ENCODE assay signal across 25 cellular contexts in genomic region chrX:97854071-97854470, GRCh38.
DNase-seq lines count a peak whose midpoint lies in the region; ATAC-seq, FAIRE-seq and TF ChIP-seq lines count a peak whose summit lies in the region.
"Had no signal": no experiment of that assay in that cellular context is flagged by ENCODE, and none has a peak within 500 bp of the region (broad histone marks: within the 10 kb centered on the region; RNA-seq: fewer than 3 reads in every experiment).

No MANE protein-coding gene starts in this region.

- no peak overlapping the region for H2BK120ac ChIP-seq in mesendoderm (ENCODE audit: low read depth, low read length)

- H3K4me2 ChIP-seq in neural progenitor cell = no peak overlapping the region
- no peak overlapping the region for H3K4me2 ChIP-seq in mesendoderm (ENCODE audit: low read length)

- no peak overlapping the region for H3K23ac ChIP-seq in mesendoderm (ENCODE audit: low read length)

- H3K27me3 ChIP-seq in neural progenitor cell (no peaks in the 10 kb centered on the region), mesendoderm (ENCODE audit: insufficient read depth, low read length, poor library complexity) (no peaks in the 10 kb centered on the region)
- H3K27me3 ChIP-seq: Peyer's patch had no signal

- no peaks in the 10 kb centered on the region for H3K79me1 ChIP-seq in mesendoderm (ENCODE audit: low read length)

- H3K79me2 ChIP-seq in neural progenitor cell (ENCODE audit: low read depth) (no peaks in the 10 kb centered on the region), mesendoderm (ENCODE audit: control insufficient read depth, insufficient read depth, low read length) (no peaks in the 10 kb centered on the region)

- H2BK15ac ChIP-seq in mesendoderm (replicated peaks; ENCODE audit: low read depth) = no peak overlapping the region

- H3K27ac Mint-ChIP-seq in neural progenitor cell = no peak overlapping the region
- no peak overlapping the region for H3K27ac Mint-ChIP-seq in activated T-cell treated with anti-CD3 and anti-CD28 coated beads, Interleukin-2, amount 50 U/mL, for 24 hours
- H3K27ac Mint-ChIP-seq: B cell; CD4-positive, CD25-positive, alpha-beta regulatory T cell had no signal

- H4K20me1 ChIP-seq in neural progenitor cell (ENCODE audit: low read depth) = no peaks in the 10 kb centered on the region

- no peak overlapping the region for H2AK5ac ChIP-seq in mesendoderm (ENCODE audit: low read length)

- H3K9ac ChIP-seq in neural progenitor cell (no peak overlapping the region), mesendoderm (ENCODE audit: low read length) (no peak overlapping the region)

- H3K4me1 ChIP-seq in neural progenitor cell = no peaks in the 10 kb centered on the region
- no peaks in the 10 kb centered on the region for H3K4me1 ChIP-seq in mesendoderm (ENCODE audit: control insufficient read depth, low read depth, low read length)
- H3K4me1 ChIP-seq: Caco-2, Peyer's patch had no signal

- H3K27ac ChIP-seq in neural progenitor cell (no peak overlapping the region), mesendoderm (ENCODE audit: low read depth, low read length) (no peak overlapping the region)
- H3K27ac ChIP-seq: 22Rv1, Peyer's patch had no signal

- no peaks in the 10 kb centered on the region for H3F3A ChIP-seq in neural progenitor cell (ENCODE audit: low read depth)

- no peak overlapping the region for H3K4me3 ChIP-seq in neural progenitor cell
- H3K4me3 ChIP-seq in mesendoderm (ENCODE audit: low read length) = no peak overlapping the region
- H3K4me3 ChIP-seq: GM12878, Peyer's patch had no signal

- H4K8ac ChIP-seq in mesendoderm (ENCODE audit: low read depth, low read length) = no peak overlapping the region

- no peak overlapping the region for H3K4me3 Mint-ChIP-seq in neural progenitor cell
- H3K4me3 Mint-ChIP-seq in activated T-cell treated with anti-CD3 and anti-CD28 coated beads, Interleukin-2, amount 50 U/mL, for 24 hours = no peak overlapping the region
- H3K4me3 Mint-ChIP-seq: B cell; CD4-positive, CD25-positive, alpha-beta regulatory T cell had no signal

- TF ChIP-seq CTCF in neural progenitor cell (IDR thresholded peaks at IDR 0.05) = no peak

- WGBS in mesendoderm (ENCODE audit: extremely low coverage, insufficient coverage, low lambda C conversion rate) = no CpG with 5 or more reads among the region's 2 CpGs

- no peaks in the 10 kb centered on the region for H3K9me3 ChIP-seq in neural progenitor cell (ENCODE audit: low read depth)
- H3K9me3 ChIP-seq: Caco-2, Peyer's patch had no signal

- no peaks in the 10 kb centered on the region for H3K27me3 Mint-ChIP-seq in neural progenitor cell (ENCODE audit: insufficient read depth, low read depth)
- no peaks in the 10 kb centered on the region for H3K27me3 Mint-ChIP-seq in activated T-cell treated with anti-CD3 and anti-CD28 coated beads, Interleukin-2, amount 50 U/mL, for 24 hours
- H3K27me3 Mint-ChIP-seq: B cell; CD4-positive, CD25-positive, alpha-beta regulatory T cell had no signal

- H4K5ac ChIP-seq in mesendoderm (ENCODE audit: low read length) = no peak overlapping the region

- no peak overlapping the region for H2BK5ac ChIP-seq in mesendoderm (ENCODE audit: low read length)

- no peak for FAIRE-seq in GM19239 (lab: Jason Lieb, UNC)
- FAIRE-seq: GM12878, H1, HTR-8/SVneo had no signal

- no peak for ATAC-seq in HG03342 (IDR thresholded peaks at IDR 0.05; ENCODE audit: unreplicated experiment)
- ATAC-seq: GM12878, Right ventricle myocardium inferior had no signal

- peaks cover 17% of the 10 kb centered on the region for H3K4me1 Mint-ChIP-seq in neural progenitor cell
- H3K4me1 Mint-ChIP-seq in activated T-cell treated with anti-CD3 and anti-CD28 coated beads, Interleukin-2, amount 50 U/mL, for 24 hours (ENCODE audit: low read depth) = no peaks in the 10 kb centered on the region
- H3K4me1 Mint-ChIP-seq: B cell; CD4-positive, CD25-positive, alpha-beta regulatory T cell had no signal

- H3K4ac ChIP-seq in mesendoderm (ENCODE audit: low read depth, low read length) = no peak overlapping the region

- H3K18ac ChIP-seq in mesendoderm (ENCODE audit: low read length) = no peak overlapping the region

- peaks cover 24% of the 10 kb centered on the region for H3K9me3 Mint-ChIP-seq in neural progenitor cell
- no peaks in the 10 kb centered on the region for H3K9me3 Mint-ChIP-seq in activated T-cell treated with anti-CD3 and anti-CD28 coated beads, Interleukin-2, amount 50 U/mL, for 24 hours

- DNase-seq in DMS 273 (lab: John Stamatoyannopoulos, UW; ENCODE audit: unreplicated experiment) (peak; percentile 71), DMS 273 treated with DMSO at 0.1 percent for 48 hours (lab: John Stamatoyannopoulos, UW) (no peak), cerebellar cortex (ENCODE audit: low spot score) (peak; percentile 14), neural progenitor cell (ENCODE audit: low spot score) (no peak), mesendoderm (no peak), GM19239 (ENCODE audit: insufficient read length, low spot score) (no peak)
- DNase-seq in activated T-cell treated with anti-CD3 and anti-CD28 coated beads, Interleukin-2, amount 50 U/mL, for 24 hours = no peak
- DNase-seq: Caco-2; CD4-positive, CD25-positive, alpha-beta regulatory T cell; IMR-90; NCI-H1048; NCI-H1436; NCI-H2029; NCI-H345; NCI-H69; NK-92 treated with Interleukin-12 subunit alpha and Interleukin-12 subunit beta, amount 100 ng/mL, for 24 hours; Peyer's patch; SW 1271 had no signal

- H2AFZ ChIP-seq in neural progenitor cell (replicated peaks) = peak overlapping the region; percentile 83

- peaks cover 25% of the 10 kb centered on the region for H3K36me3 Mint-ChIP-seq in neural progenitor cell
- H3K36me3 Mint-ChIP-seq in activated T-cell treated with anti-CD3 and anti-CD28 coated beads, Interleukin-2, amount 50 U/mL, for 24 hours (ENCODE audit: low read depth) = no peaks in the 10 kb centered on the region
- H3K36me3 Mint-ChIP-seq: CD4-positive, CD25-positive, alpha-beta regulatory T cell had no signal

- H3K36me3 ChIP-seq in neural progenitor cell = no peaks in the 10 kb centered on the region
- no peaks in the 10 kb centered on the region for H3K36me3 ChIP-seq in mesendoderm (ENCODE audit: control insufficient read depth, insufficient read depth, low read length)
- H3K36me3 ChIP-seq: Peyer's patch had no signal

- H3K56ac ChIP-seq in mesendoderm (ENCODE audit: low read length) = no peak overlapping the region

Comparison
In these comparisons a context has a peak if more than half of its experiments do, and no peak if none do; other contexts are left out.
1. DNase-seq: peak in DMS 273 (single experiment) and cerebellar cortex (single experiment); none in DMS 273 treated with DMSO at 0.1 percent for 48 hours (single experiment), neural progenitor cell (single experiment), mesendoderm (single experiment), GM19239 (single experiment) and activated T-cell treated with anti-CD3 and anti-CD28 coated beads, Interleukin-2, amount 50 U/mL, for 24 hours (single experiment).